In the genomic region with DNA sequence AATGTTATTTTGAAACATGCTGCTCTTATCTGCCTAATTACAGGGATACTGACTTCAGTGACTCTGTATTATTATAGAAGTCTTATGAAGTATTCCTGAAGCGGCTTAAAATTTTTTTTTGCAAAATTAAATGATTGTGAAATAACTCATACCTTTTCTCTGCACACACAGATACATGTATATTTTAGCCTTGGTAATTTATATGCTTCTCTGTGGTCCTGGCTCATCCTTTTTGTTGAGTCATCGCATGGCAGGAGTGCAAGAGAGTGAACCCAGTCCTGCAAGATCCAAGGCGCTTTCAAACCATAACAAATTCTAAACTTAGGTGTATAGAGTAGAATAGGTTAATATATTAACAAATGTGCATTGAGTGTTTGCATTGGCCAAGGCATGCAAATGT, we compare ENCODE assay signal across 15 cellular contexts. TPM values are rescaled to one million over a fixed set of nuclear protein-coding genes. Genes with fewer than 3 reads are reported as not detected.
A peak's percentile ranks its signal among the peaks of the same experiment; 100 is the strongest.
DNase-seq lines count a peak whose midpoint lies in the region; ATAC-seq, FAIRE-seq and TF ChIP-seq lines count a peak whose summit lies in the region.
"Had no signal": no experiment of that assay in that cellular context is flagged by ENCODE, and none has a peak within 500 bp of the region (broad histone marks: within the 10 kb centered on the region; RNA-seq: fewer than 3 reads in every experiment).

No MANE protein-coding gene starts in this region.

- no peaks in the 10 kb centered on the region for H3K9me3 Mint-ChIP-seq in GM23338
- H3K9me3 Mint-ChIP-seq in astrocyte (ENCODE audit: unreplicated experiment): no peaks in the 10 kb centered on the region

- peaks cover 18% of the 10 kb centered on the region; the same call in 2 of the 3 replicates for H3K36me3 Mint-ChIP-seq in GM23338 (ENCODE audit: low read depth)
- peaks cover 3% of the 10 kb centered on the region for H3K36me3 Mint-ChIP-seq in astrocyte (ENCODE audit: low read depth, unreplicated experiment)

- H3K4me3 Mint-ChIP-seq in GM23338 (no peak overlapping the region), astrocyte (ENCODE audit: unreplicated experiment) (no peak overlapping the region)

- H3K4me1 Mint-ChIP-seq in GM23338: peaks cover 34% of the 10 kb centered on the region
- H3K4me1 Mint-ChIP-seq in astrocyte (ENCODE audit: low read depth, unreplicated experiment): peaks cover 24% of the 10 kb centered on the region

- FAIRE-seq in A549 (lab: Jason Lieb, UNC) (no peak), astrocyte (lab: Jason Lieb, UNC) (no peak)

- H3K4me2 ChIP-seq in A549: peak overlapping the region; percentile 60
- H3K4me2 ChIP-seq in GM23338: no peak overlapping the region
- H3K4me2 ChIP-seq in astrocyte (ENCODE audit: low read length): no peak overlapping the region

- ATAC-seq in A549: peak in 1 of 2 experiments; percentile 64; a peak in 3 of 6 replicates
- no peak for ATAC-seq in GM23338
- no peak for ATAC-seq in GM21723 (IDR thresholded peaks at IDR 0.05; ENCODE audit: unreplicated experiment)
- no peak for ATAC-seq in HG02623 (IDR thresholded peaks at IDR 0.05; ENCODE audit: unreplicated experiment)

- TF ChIP-seq RAD21 in A549 (conservative IDR thresholded peaks at IDR 0.05 in 1 of 2, IDR thresholded peaks at IDR 0.05 in 1 of 2): no peak

- DNase-seq in A549 (ENCODE audit: low read depth in 1 of 2, low spot score in 1 of 2) (peak in 1 of 2 experiments; percentile 11), GM23338 (ENCODE audit: low spot score) (no peak), astrocyte (ENCODE audit: low read depth) (peak; percentile 42), glomerular visceral epithelial cell (ENCODE audit: extremely low spot score) (peak; percentile 36), SK-N-DZ (ENCODE audit: low spot score) (no peak), HuH-7 (ENCODE audit: low spot score) (no peak)
- DNase-seq: activated T-cell treated with anti-CD3 and anti-CD28 coated beads for 4 hours; body of pancreas; MV-4-11; NCI-H345; stimulated activated CD4-positive, alpha-beta T cell treated with anti-CD3 and anti-CD28 coated beads, Interleukin-15, amount 100 ng/mL, for 24 hours; WERI-Rb-1 had no signal

- H3K9ac ChIP-seq in astrocyte (ENCODE audit: low read length): no peak overlapping the region

- H2AFZ ChIP-seq in GM23338: no peak overlapping the region
- no peak overlapping the region for H2AFZ ChIP-seq in astrocyte (ENCODE audit: low read depth, low read length)

- no peak for TF ChIP-seq EP300 in A549 (IDR thresholded peaks at IDR 0.05)

- H3K9me3 ChIP-seq in A549 (no peaks in the 10 kb centered on the region), astrocyte (ENCODE audit: insufficient read depth, low read depth, low read length) (no peaks in the 10 kb centered on the region)
- H3K9me3 ChIP-seq: body of pancreas, vagina had no signal

- no peak for TF ChIP-seq POLR2A in A549 (IDR thresholded peaks at IDR 0.05; ENCODE audit: low read length)

- H3K27me3 Mint-ChIP-seq in GM23338 (ENCODE audit: insufficient read depth, low read depth, poor library complexity) (no peaks in the 10 kb centered on the region), astrocyte (ENCODE audit: low read depth, unreplicated experiment) (no peaks in the 10 kb centered on the region)

- WGBS in A549 (ENCODE audit: missing lambda C conversion rate): 54% methylated on average over 3 of the region's 3 CpGs

- peak overlapping the region in 1 of 2 experiments; percentile 25; a peak in 2 of 6 replicates for H3K27ac ChIP-seq in A549
- H3K27ac ChIP-seq in GM23338 (ENCODE audit: low read depth): 0 out of 2 replicates have a peak overlapping the region, but pooled peaks have one; percentile 34
- no peak overlapping the region for H3K27ac ChIP-seq in astrocyte (ENCODE audit: low read depth, low read length)
- H3K27ac ChIP-seq: body of pancreas, vagina, WERI-Rb-1 had no signal

- TF ChIP-seq CTCF in A549 (IDR thresholded peaks at IDR 0.05) (no peak), GM23338 (conservative IDR thresholded peaks at IDR 0.05; ENCODE audit: low read depth in 2 of 2) (no peak), astrocyte (IDR thresholded peaks at IDR 0.05; ENCODE audit: insufficient read depth, low read depth, low read length) (no peak)

- H3K27me3 ChIP-seq in GM23338 (ENCODE audit: insufficient read depth) (no peaks in the 10 kb centered on the region), astrocyte (ENCODE audit: insufficient read depth, low read length) (no peaks in the 10 kb centered on the region)
- H3K27me3 ChIP-seq: body of pancreas, vagina had no signal

- CTCF ChIA-PET in A549 (lab: Yijun Ruan, JAX): interaction anchor here (0.9 to 1.2 kb wide), 2 partner anchors 10 to 14 kb away, joined by 3 read pairs; no protein-coding TSS in a partner anchor

- POLR2A ChIA-PET in A549 (lab: Yijun Ruan, JAX): interaction anchor here (0.6 to 0.9 kb wide), 2 partner anchors 9 to 32 kb away, joined by 3 read pairs; no protein-coding TSS in a partner anchor

- H3K4me3 ChIP-seq in A549: no peak overlapping the region
- no peak overlapping the region for H3K4me3 ChIP-seq in GM23338
- no peak overlapping the region for H3K4me3 ChIP-seq in astrocyte (ENCODE audit: insufficient read depth, low read depth, low read length)
- H3K4me3 ChIP-seq: body of pancreas, vagina had no signal

- H3K36me3 ChIP-seq in GM23338 (ENCODE audit: insufficient read depth): no peaks in the 10 kb centered on the region
- peaks cover 2% of the 10 kb centered on the region for H3K36me3 ChIP-seq in astrocyte (ENCODE audit: insufficient read depth, low read length)

- H3K79me2 ChIP-seq in GM23338 (replicated peaks; ENCODE audit: insufficient read depth): peaks cover 100% of the 10 kb centered on the region
- peaks cover 100% of the 10 kb centered on the region for H3K79me2 ChIP-seq in astrocyte (ENCODE audit: insufficient read depth, low read length)

- H3K9me2 ChIP-seq in GM23338 (ENCODE audit: insufficient read depth): no peaks in the 10 kb centered on the region

- H3K27ac Mint-ChIP-seq in GM23338 (peak overlapping the region; percentile 82; the same call in 1 of the 2 replicates), astrocyte (ENCODE audit: unreplicated experiment) (no peak overlapping the region)

- H4K20me1 ChIP-seq in GM23338 (replicated peaks; ENCODE audit: insufficient read depth) (peaks cover 69% of the 10 kb centered on the region), astrocyte (ENCODE audit: insufficient read depth, low read length) (peaks cover 95% of the 10 kb centered on the region)

- H3F3A ChIP-seq in GM23338 (replicated peaks; ENCODE audit: low read depth): no peaks in the 10 kb centered on the region

- peaks cover 43% of the 10 kb centered on the region for H3K4me1 ChIP-seq in A549
- H3K4me1 ChIP-seq in GM23338 (ENCODE audit: insufficient read depth): peaks cover 27% of the 10 kb centered on the region
- peaks cover 6% of the 10 kb centered on the region for H3K4me1 ChIP-seq in astrocyte (ENCODE audit: insufficient read depth, low read length)

TF ChIP-seq in A549, 52 proteins besides CTCF, POLR2A, EP300 and RAD21:
- TF ChIP-seq BHLHE40 (IDR thresholded peaks at IDR 0.05; ENCODE audit: low read depth, low read length) (no peak), NFE2L2 (conservative IDR thresholded peaks at IDR 0.05; ENCODE audit: low read length) (peak; percentile 52; the same call in 1 of the 2 replicates), CEBPB (IDR thresholded peaks at IDR 0.05) (0 out of 4 replicates have a peak, but pooled peaks of 1 of the 2 experiments have one; percentile 10), MAFK (IDR thresholded peaks at IDR 0.05; ENCODE audit: partially characterized antibody) (peak; percentile 81)

TF ChIP-seq in GM23338, 12 proteins besides CTCF, POLR2A, EP300 and RAD21:
- TF ChIP-seq, protein P1, sequence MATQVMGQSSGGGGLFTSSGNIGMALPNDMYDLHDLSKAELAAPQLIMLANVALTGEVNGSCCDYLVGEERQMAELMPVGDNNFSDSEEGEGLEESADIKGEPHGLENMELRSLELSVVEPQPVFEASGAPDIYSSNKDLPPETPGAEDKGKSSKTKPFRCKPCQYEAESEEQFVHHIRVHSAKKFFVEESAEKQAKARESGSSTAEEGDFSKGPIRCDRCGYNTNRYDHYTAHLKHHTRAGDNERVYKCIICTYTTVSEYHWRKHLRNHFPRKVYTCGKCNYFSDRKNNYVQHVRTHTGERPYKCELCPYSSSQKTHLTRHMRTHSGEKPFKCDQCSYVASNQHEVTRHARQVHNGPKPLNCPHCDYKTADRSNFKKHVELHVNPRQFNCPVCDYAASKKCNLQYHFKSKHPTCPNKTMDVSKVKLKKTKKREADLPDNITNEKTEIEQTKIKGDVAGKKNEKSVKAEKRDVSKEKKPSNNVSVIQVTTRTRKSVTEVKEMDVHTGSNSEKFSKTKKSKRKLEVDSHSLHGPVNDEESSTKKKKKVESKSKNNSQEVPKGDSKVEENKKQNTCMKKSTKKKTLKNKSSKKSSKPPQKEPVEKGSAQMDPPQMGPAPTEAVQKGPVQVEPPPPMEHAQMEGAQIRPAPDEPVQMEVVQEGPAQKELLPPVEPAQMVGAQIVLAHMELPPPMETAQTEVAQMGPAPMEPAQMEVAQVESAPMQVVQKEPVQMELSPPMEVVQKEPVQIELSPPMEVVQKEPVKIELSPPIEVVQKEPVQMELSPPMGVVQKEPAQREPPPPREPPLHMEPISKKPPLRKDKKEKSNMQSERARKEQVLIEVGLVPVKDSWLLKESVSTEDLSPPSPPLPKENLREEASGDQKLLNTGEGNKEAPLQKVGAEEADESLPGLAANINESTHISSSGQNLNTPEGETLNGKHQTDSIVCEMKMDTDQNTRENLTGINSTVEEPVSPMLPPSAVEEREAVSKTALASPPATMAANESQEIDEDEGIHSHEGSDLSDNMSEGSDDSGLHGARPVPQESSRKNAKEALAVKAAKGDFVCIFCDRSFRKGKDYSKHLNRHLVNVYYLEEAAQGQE (IDR thresholded peaks at IDR 0.05; ENCODE audit: unreplicated experiment): no peak
- TF ChIP-seq POLR2AphosphoS5 (IDR thresholded peaks at IDR 0.05; ENCODE audit: low read depth) (no peak), STAT1 (IDR thresholded peaks at IDR 0.05; ENCODE audit: unreplicated experiment) (no peak)

RNA-seq across cellular contexts. Expression of a gene that starts 8.6 kb away (rescaled TPM):
- 20.7 and 24.4 TPM in 2 replicates for polyA plus RNA-seq in A549 (2011; rRNA removed)
- 4.1 and 4.6 TPM in 2 replicates for polyA plus RNA-seq in A549 (2012; cell fraction: cytosol; rRNA removed)
- 9.5 and 11.5 TPM in 2 replicates for polyA plus RNA-seq in A549 (2012; cell fraction: nucleus; rRNA removed)
- 12.6 to 14.8 TPM (median 12.8 TPM) in 3 replicates for polyA plus RNA-seq in A549 (2017; fragmentation: RNase III; extraction: RNeasy Plus Mini Kit Qiagen cat#74134 plus additional on column Dnase treatment)
- polyA minus RNA-seq in A549 (2011; rRNA and poly(A)+ RNA removed): 20.7 and 23.0 TPM in 2 replicates
- total RNA-seq in GM23338 (2014; rRNA removed; shearing (Covaris generic)): 46.5 and 48.1 TPM in 2 replicates
- polyA plus RNA-seq in GM23338 (2016; fragmentation: Nextera tagmentation; extraction: Ambion mirVana): 16.2 and 22.5 TPM in 2 replicates
- total RNA-seq in astrocyte: 33.2 and 33.4 TPM in 2 replicates
- polyA plus RNA-seq in SK-N-DZ (2014; cell fraction: cytosol; rRNA removed): 22.5 and 23.7 TPM in 2 replicates
- polyA plus RNA-seq in SK-N-DZ (2014; cell fraction: nucleus; rRNA removed): 54.2 and 69.0 TPM in 2 replicates

Comparison
In these comparisons a context has a peak if more than half of its experiments do, and no peak if none do; other contexts are left out.
1. DNase-seq: peak in astrocyte (single experiment) and glomerular visceral epithelial cell (single experiment); none in GM23338 (single experiment), SK-N-DZ (single experiment) and HuH-7 (single experiment).